Comparison of ENCODE assay signal across 9 cellular contexts in genomic region chr11:47992959-47993820, GRCh38. TPM values are rescaled to one million over a fixed set of nuclear protein-coding genes. Genes with fewer than 3 reads are reported as not detected.
DNase-seq lines count a peak whose midpoint lies in the region; ATAC-seq and TF ChIP-seq lines count a peak whose summit lies in the region.
"Had no signal": no experiment of that assay in that cellular context is flagged by ENCODE, and none has a peak within 500 bp of the region (broad histone marks: within the 10 kb centered on the region; RNA-seq: fewer than 3 reads in every experiment).

No MANE protein-coding gene starts in this region.

- H3K27me3 Mint-ChIP-seq in activated naive CD8-positive, alpha-beta T cell: no peaks in the 10 kb centered on the region
- no peaks in the 10 kb centered on the region for H3K27me3 Mint-ChIP-seq in activated naive CD8-positive, alpha-beta T cell treated with anti-CD3 and anti-CD28 coated beads for 36 hours
- H3K27me3 Mint-ChIP-seq: effector memory CD8-positive, alpha-beta T cell had no signal

- no peaks in the 10 kb centered on the region for H3K27me3 ChIP-seq in RWPE2 (ENCODE audit: insufficient read depth, poor library complexity, severe bottlenecking)
- H3K27me3 ChIP-seq in thyroid gland: no peaks in the 10 kb centered on the region

- H3K27ac Mint-ChIP-seq in activated naive CD8-positive, alpha-beta T cell: peak overlapping the region; percentile 28
- no peak overlapping the region for H3K27ac Mint-ChIP-seq in activated naive CD8-positive, alpha-beta T cell treated with anti-CD3 and anti-CD28 coated beads for 36 hours
- H3K27ac Mint-ChIP-seq: effector memory CD8-positive, alpha-beta T cell had no signal

- peaks cover 45% of the 10 kb centered on the region for H3K4me1 Mint-ChIP-seq in activated naive CD8-positive, alpha-beta T cell (ENCODE audit: low read depth)
- H3K4me1 Mint-ChIP-seq in activated naive CD8-positive, alpha-beta T cell treated with anti-CD3 and anti-CD28 coated beads for 36 hours: peaks cover 27% of the 10 kb centered on the region

- H3K9me3 Mint-ChIP-seq in activated naive CD8-positive, alpha-beta T cell (ENCODE audit: low read depth): no peaks in the 10 kb centered on the region
- H3K9me3 Mint-ChIP-seq in activated naive CD8-positive, alpha-beta T cell treated with anti-CD3 and anti-CD28 coated beads for 36 hours: no peaks in the 10 kb centered on the region
- H3K9me3 Mint-ChIP-seq: effector memory CD8-positive, alpha-beta T cell had no signal

- H3K4me3 Mint-ChIP-seq in activated naive CD8-positive, alpha-beta T cell: no peak overlapping the region
- no peak overlapping the region for H3K4me3 Mint-ChIP-seq in activated naive CD8-positive, alpha-beta T cell treated with anti-CD3 and anti-CD28 coated beads for 36 hours
- H3K4me3 Mint-ChIP-seq: effector memory CD8-positive, alpha-beta T cell had no signal

- H3K4me1 ChIP-seq in RWPE2 (ENCODE audit: insufficient read depth, poor library complexity, severe bottlenecking) (peaks cover 7% of the 10 kb centered on the region), thyroid gland (peaks cover 42 to 62% of the 10 kb centered on the region in 2 donors)

- no peak for DNase-seq in activated naive CD8-positive, alpha-beta T cell treated with anti-CD3 and anti-CD28 coated beads for 36 hours
- DNase-seq in RWPE2 (ENCODE audit: low spot score): no peak
- DNase-seq in fibroblast of the conjunctiva (ENCODE audit: low read depth): peak; percentile 65
- DNase-seq in thyroid gland: peak; percentile 61 to 66
- DNase-seq: effector memory CD8-positive, alpha-beta T cell had no signal

- H3K36me3 Mint-ChIP-seq in activated naive CD8-positive, alpha-beta T cell: no peaks in the 10 kb centered on the region
- peaks cover 2% of the 10 kb centered on the region for H3K36me3 Mint-ChIP-seq in activated naive CD8-positive, alpha-beta T cell treated with anti-CD3 and anti-CD28 coated beads for 36 hours

- TF ChIP-seq CTCF in RWPE2 (IDR thresholded peaks at IDR 0.05; ENCODE audit: poor library complexity, severe bottlenecking) (no peak), thyroid gland (IDR thresholded peaks at IDR 0.05) (no peak)

- WGBS in thyroid gland, 2 donors: 71 to 82% methylated on average over 11 of the region's 11 CpGs

- no peak for TF ChIP-seq POLR2A in thyroid gland (IDR thresholded peaks at IDR 0.05)

- H3K36me3 ChIP-seq in RWPE2 (ENCODE audit: low read depth) (no peaks in the 10 kb centered on the region), thyroid gland (no peaks in the 10 kb centered on the region)

- H3K9me3 ChIP-seq in RWPE2 (ENCODE audit: severe bottlenecking) (no peaks in the 10 kb centered on the region), thyroid gland (no peaks in the 10 kb centered on the region)

- ATAC-seq in RWPE2 (ENCODE audit: low read depth) (peak; percentile 71), GM19035 (IDR thresholded peaks at IDR 0.05; ENCODE audit: unreplicated experiment) (no peak), HG02938 (IDR thresholded peaks at IDR 0.05; ENCODE audit: unreplicated experiment) (no peak), GM21367 (IDR thresholded peaks at IDR 0.05; ENCODE audit: unreplicated experiment) (no peak)
- ATAC-seq: effector memory CD8-positive, alpha-beta T cell had no signal

- H3K4me3 ChIP-seq in RWPE2 (ENCODE audit: severe bottlenecking): no peak overlapping the region
- no peak overlapping the region for H3K4me3 ChIP-seq in thyroid gland (replicated peaks in 1 of 3)

- intact Hi-C loops in thyroid gland (cut with DNase I): no loop called here

- H3K27ac ChIP-seq in RWPE2 (ENCODE audit: poor library complexity, severe bottlenecking): no peak overlapping the region
- H3K27ac ChIP-seq in thyroid gland: peak overlapping the region; percentile 85 to 96 (median 90)

RNA-seq across cellular contexts. Expression of gene PTPRJ, which starts 12.8 kb away (rescaled TPM):
- total RNA-seq in activated naive CD8-positive, alpha-beta T cell treated with anti-CD3 and anti-CD28 coated beads for 36 hours: 10 to 100 TPM; 11.8 to 13.1 TPM
- total RNA-seq in thyroid gland: 10 to 100 TPM; 45.4 to 81.9 (median 58.6) TPM

Comparison
In these comparisons a context has a peak if more than half of its experiments do, and no peak if none do; other contexts are left out.
1. DNase-seq: peak in fibroblast of the conjunctiva (single experiment) and thyroid gland (2 of 2); none in activated naive CD8-positive, alpha-beta T cell treated with anti-CD3 and anti-CD28 coated beads for 36 hours (single experiment) and RWPE2 (single experiment).